In the genomic region with DNA sequence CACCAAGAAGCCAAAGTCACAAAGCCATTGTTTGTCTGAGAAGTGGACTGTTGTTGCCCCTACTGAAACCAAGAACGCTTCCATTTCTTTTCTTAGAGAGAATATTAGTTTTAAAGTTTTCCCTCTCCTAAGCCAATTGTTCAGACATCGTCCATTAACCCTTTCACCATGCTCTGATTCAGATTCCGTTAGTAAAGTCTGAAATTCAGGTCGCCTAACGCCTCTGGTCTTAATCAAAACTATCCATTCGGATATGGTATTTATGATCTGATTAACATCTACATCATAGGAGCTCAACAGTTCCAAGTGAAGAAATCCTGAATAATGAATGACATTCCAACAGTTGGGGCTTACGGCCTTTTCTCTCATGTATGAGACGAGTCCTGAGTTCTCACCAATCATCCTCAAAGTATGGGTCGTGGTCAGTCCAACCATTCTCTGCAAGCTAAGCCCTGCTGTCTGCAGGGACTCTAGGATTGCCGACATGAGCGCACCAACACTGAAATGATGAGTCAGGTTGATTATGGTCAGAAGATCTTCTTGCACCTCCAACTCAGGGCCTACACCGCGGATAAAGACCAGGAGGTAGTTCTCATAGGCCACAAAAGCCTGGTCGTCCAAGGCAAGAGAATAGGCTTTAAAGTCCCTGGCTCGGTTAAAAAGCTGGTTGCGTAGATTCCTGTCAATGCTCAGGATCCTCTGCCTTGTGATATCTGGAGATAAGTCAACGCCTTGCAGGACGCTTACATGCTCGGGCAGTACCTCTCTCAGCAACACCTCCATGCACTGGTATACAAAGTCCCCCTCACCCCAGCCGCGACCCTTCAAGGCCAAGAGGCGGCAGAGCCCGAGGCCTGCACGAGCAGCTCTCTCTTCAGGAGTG, we compare ENCODE assay signal across 8 cellular contexts. TPM values are rescaled to one million over a fixed set of nuclear protein-coding genes. Genes with fewer than 3 reads are reported as not detected.
DNase-seq lines count a peak whose midpoint lies in the region; ATAC-seq and TF ChIP-seq lines count a peak whose summit lies in the region.

No MANE protein-coding gene starts in this region.

- peak overlapping the region; percentile 76 for H3K27ac ChIP-seq in RWPE2 (ENCODE audit: poor library complexity, severe bottlenecking)
- peak overlapping the region; percentile 98 for H3K27ac ChIP-seq in skeletal muscle tissue (ENCODE audit: low read depth, low read length)

- TF ChIP-seq CTCF in GM12875 (IDR thresholded peaks at IDR 0.05; ENCODE audit: borderline replicate concordance, insufficient read depth, low read depth, low read length) (no peak), RWPE2 (IDR thresholded peaks at IDR 0.05; ENCODE audit: poor library complexity, severe bottlenecking) (no peak)

- peak overlapping the region; percentile 92 to 97 (median 96) for H3K9ac ChIP-seq in skeletal muscle tissue (ENCODE audit: low read depth in 1 of 3, low read length in 3 of 3)

- H3K4me3 ChIP-seq in GM12875 (ENCODE audit: low read depth, low read length) (peak overlapping the region; percentile 70), RWPE2 (ENCODE audit: severe bottlenecking) (peak overlapping the region; percentile 56), skeletal muscle tissue (ENCODE audit: low read length in 3 of 3) (peak overlapping the region; percentile 92 to 99 (median 93))

- H3K36me3 ChIP-seq in RWPE2 (ENCODE audit: low read depth) (peaks cover 69% of the 10 kb centered on the region), skeletal muscle tissue (ENCODE audit: control insufficient read depth in 3 of 3, insufficient read depth in 3 of 3, low read length in 3 of 3) (peaks cover 5 to 14% (median 6%) of the 10 kb centered on the region in 3 donors)

- no peaks in the 10 kb centered on the region for H3K27me3 ChIP-seq in RWPE2 (ENCODE audit: insufficient read depth, poor library complexity, severe bottlenecking)
- no peaks in the 10 kb centered on the region for H3K27me3 ChIP-seq in skeletal muscle tissue (ENCODE audit: control insufficient read depth in 3 of 3, insufficient read depth in 3 of 3, low read length in 3 of 3)

- H3K4me1 ChIP-seq in RWPE2 (ENCODE audit: insufficient read depth, poor library complexity, severe bottlenecking), result peaks cover 20% of the 10 kb centered on the region
- H3K4me1 ChIP-seq in skeletal muscle tissue (ENCODE audit: control insufficient read depth in 3 of 3, insufficient read depth in 3 of 3, low read length in 3 of 3), result peaks cover 32 to 51% (median 49%) of the 10 kb centered on the region in 3 donors

- DNase-seq in RWPE2 (ENCODE audit: low spot score) (no peak), foreskin melanocyte (peak; percentile 34), DMS79 (lab: John Stamatoyannopoulos, UW) (no peak)

- H3K9me3 ChIP-seq in RWPE2 (ENCODE audit: severe bottlenecking), result no peaks in the 10 kb centered on the region
- H3K9me3 ChIP-seq in skeletal muscle tissue (ENCODE audit: control insufficient read depth in 3 of 3, low read length in 3 of 3), result no peaks in the 10 kb centered on the region

- ATAC-seq in RWPE2 (ENCODE audit: low read depth), result no peak
- no peak for ATAC-seq in HG02571 (IDR thresholded peaks at IDR 0.05; ENCODE audit: unreplicated experiment)
- no peak for ATAC-seq in GM18870 (IDR thresholded peaks at IDR 0.05; ENCODE audit: unreplicated experiment)
- no peak for ATAC-seq in GM21447 (IDR thresholded peaks at IDR 0.05; ENCODE audit: unreplicated experiment)

RNA-seq across cellular contexts. Expression of gene EPM2AIP1, which starts 0.8 kb away (rescaled TPM):
- 22.4 TPM for total RNA-seq in skeletal muscle tissue

RNA-seq across cellular contexts. Expression of gene MLH1, which starts 1.2 kb away (rescaled TPM):
- total RNA-seq in skeletal muscle tissue, result 53.8 TPM

RNA-seq across cellular contexts. Expression of gene TRANK1, which starts 47.3 kb away (rescaled TPM):
- 5.7 TPM for total RNA-seq in skeletal muscle tissue
